Comparison of ENCODE assay signal across 15 cellular contexts in genomic region chr9:110999379-110999778, GRCh38. TPM values are rescaled to one million over a fixed set of nuclear protein-coding genes. Genes with fewer than 3 reads are reported as not detected.
DNase-seq lines count a peak whose midpoint lies in the region; TF ChIP-seq lines count a peak whose summit lies in the region.
"Had no signal": no experiment of that assay in that cellular context is flagged by ENCODE, and none has a peak within 500 bp of the region (broad histone marks: within the 10 kb centered on the region; RNA-seq: fewer than 3 reads in every experiment).

No MANE protein-coding gene starts in this region.

- TF ChIP-seq CTCF in GM12865 (IDR thresholded peaks at IDR 0.05; ENCODE audit: insufficient read depth, low read depth, low read length, missing control alignments) (no peak), chondrocyte (IDR thresholded peaks at IDR 0.05) (no peak)

- H3K9me3 Mint-ChIP-seq in chondrocyte (ENCODE audit: low read depth): peaks cover 2% of the 10 kb centered on the region
- H3K9me3 Mint-ChIP-seq: GM23338 had no signal

- peaks cover 5% of the 10 kb centered on the region for H3K36me3 Mint-ChIP-seq in chondrocyte (ENCODE audit: low read depth)
- H3K36me3 Mint-ChIP-seq: CD4-positive, CD25-positive, alpha-beta regulatory T cell had no signal

- H3K9me3 ChIP-seq in muscle layer of duodenum (ENCODE audit: control insufficient read depth in 1 of 2, low read length in 2 of 2): no peaks in the 10 kb centered on the region

- H3K27ac ChIP-seq in muscle layer of duodenum (ENCODE audit: low read length): peak overlapping the region; percentile 11

- no peaks in the 10 kb centered on the region for H3K27me3 Mint-ChIP-seq in chondrocyte (ENCODE audit: low read depth)
- H3K27me3 Mint-ChIP-seq: CD4-positive, CD25-positive, alpha-beta regulatory T cell had no signal

- H3K36me3 ChIP-seq in muscle layer of duodenum (ENCODE audit: control insufficient read depth in 1 of 2, insufficient read depth in 2 of 2, low read length in 2 of 2): no peaks in the 10 kb centered on the region

- no peak overlapping the region for H3K4me3 ChIP-seq in GM12865 (ENCODE audit: low read depth, low read length)
- no peak overlapping the region for H3K4me3 ChIP-seq in muscle layer of duodenum (ENCODE audit: low read depth in 1 of 2, low read length in 2 of 2)
- H3K4me3 ChIP-seq: GM23338 had no signal

- H3K4me1 Mint-ChIP-seq in chondrocyte (ENCODE audit: low read depth): peaks cover 55% of the 10 kb centered on the region
- H3K4me1 Mint-ChIP-seq: CD4-positive, CD25-positive, alpha-beta regulatory T cell had no signal

- intact Hi-C loops in posterior vena cava (cut with DNase I): no loop called here

- peak overlapping the region; percentile 43 for H3K27ac Mint-ChIP-seq in chondrocyte (ENCODE audit: unreplicated experiment)
- H3K27ac Mint-ChIP-seq: CD4-positive, CD25-positive, alpha-beta regulatory T cell; GM23338 had no signal

- no peaks in the 10 kb centered on the region for H3K4me1 ChIP-seq in muscle layer of duodenum (ENCODE audit: control insufficient read depth in 1 of 2, insufficient read depth in 2 of 2, low read length in 2 of 2)

- DNase-seq in GM12865 (ENCODE audit: low read depth) (peak; percentile 55), chondrocyte (ENCODE audit: low spot score) (no peak), superior temporal gyrus (ENCODE audit: extremely low spot score) (peak; percentile 66), NCI-H748 (lab: John Stamatoyannopoulos, UW; ENCODE audit: unreplicated experiment) (no peak), NCI-H2196 (lab: John Stamatoyannopoulos, UW; ENCODE audit: unreplicated experiment) (no peak), posterior vena cava (ENCODE audit: low spot score) (no peak), germinal center (ENCODE audit: low spot score) (no peak)
- DNase-seq: AML-193; Calu3; CD4-positive, CD25-positive, alpha-beta regulatory T cell; NCI-H446; NCI-H748 treated with DMSO at 0.1 percent for 48 hours; PC-3 had no signal

- no peak overlapping the region for H3K4me3 Mint-ChIP-seq in chondrocyte (ENCODE audit: unreplicated experiment)
- H3K4me3 Mint-ChIP-seq: CD4-positive, CD25-positive, alpha-beta regulatory T cell; GM23338 had no signal

- H3K27me3 ChIP-seq in muscle layer of duodenum (ENCODE audit: low read depth, low read length): no peaks in the 10 kb centered on the region

RNA-seq across cellular contexts. Expression of gene LPAR1, which starts 38.9 kb away (rescaled TPM):
- 33.5 to 35.4 TPM (median 34.0 TPM) in 3 replicates for total RNA-seq in chondrocyte
- 100 to 1,000 TPM; 146 to 147 TPM for total RNA-seq in posterior vena cava
- total RNA-seq: CD4-positive, CD25-positive, alpha-beta regulatory T cell had no signal

Comparison
In these comparisons a context has a peak if more than half of its experiments do, and no peak if none do; other contexts are left out.
1. DNase-seq: peak in GM12865 (single experiment) and superior temporal gyrus (single experiment); none in chondrocyte (single experiment), NCI-H748 (single experiment), NCI-H2196 (single experiment), posterior vena cava (single experiment) and germinal center (single experiment).